Comparison of ENCODE assay signal across 8 cellular contexts in genomic region chr20:32358883-32359632, GRCh38. TPM values are rescaled to one million over a fixed set of nuclear protein-coding genes. Genes with fewer than 3 reads are reported as not detected.
A peak's percentile ranks its signal among the peaks of the same experiment; 100 is the strongest.
DNase-seq lines count a peak whose midpoint lies in the region; ATAC-seq, FAIRE-seq and TF ChIP-seq lines count a peak whose summit lies in the region.

No MANE protein-coding gene starts in this region.

- H3K27me3 ChIP-seq in bronchial epithelial cell (ENCODE audit: control insufficient read depth, insufficient read depth, low read length), result no peaks in the 10 kb centered on the region

- no peak for FAIRE-seq in bronchial epithelial cell (lab: Jason Lieb, UNC)

- DNase-seq in Ammon's horn (ENCODE audit: low spot score) (peak; percentile 68), NCI-H146 (lab: John Stamatoyannopoulos, UW) (peak; percentile 77), bronchial epithelial cell (ENCODE audit: low read depth) (peak; percentile 36), inferior parietal cortex (ENCODE audit: extremely low spot score) (peak; percentile 44)
- peak; percentile 59 to 72 (median 65) for DNase-seq in stimulated activated CD4-positive, alpha-beta T cell treated with anti-CD3 and anti-CD28 coated beads, Interleukin-12 subunit alpha, Interleukin-12 subunit beta, amount 100 ng/mL, for 48 hours (ENCODE audit: low read depth in 2 of 3, low spot score in 1 of 3)

- ATAC-seq in GM19397 (IDR thresholded peaks at IDR 0.05; ENCODE audit: unreplicated experiment), result peak; percentile 23
- ATAC-seq in GM21367 (IDR thresholded peaks at IDR 0.05; ENCODE audit: unreplicated experiment), result no peak

- no peak for TF ChIP-seq CTCF in WI38 (IDR thresholded peaks at IDR 0.05; ENCODE audit: low read depth, low read length)
- no peak for TF ChIP-seq CTCF in bronchial epithelial cell (IDR thresholded peaks at IDR 0.05; ENCODE audit: insufficient read depth, low read length, severe bottlenecking)

- H3K36me3 ChIP-seq in bronchial epithelial cell (ENCODE audit: control insufficient read depth, insufficient read depth, low read length), result no peaks in the 10 kb centered on the region

- H3K4me3 ChIP-seq in WI38 (ENCODE audit: low read depth, low read length), result peak overlapping the region; percentile 97
- peak overlapping the region; percentile 72 for H3K4me3 ChIP-seq in bronchial epithelial cell (ENCODE audit: low read depth, low read length)

RNA-seq across cellular contexts. Expression of gene ASXL1, which starts 0.9 kb away (rescaled TPM):
- total RNA-seq in bronchial epithelial cell, result 13.8 and 17.6 TPM in 2 replicates
